ENCODE assay signal across 8 cellular contexts in the genomic region with DNA sequence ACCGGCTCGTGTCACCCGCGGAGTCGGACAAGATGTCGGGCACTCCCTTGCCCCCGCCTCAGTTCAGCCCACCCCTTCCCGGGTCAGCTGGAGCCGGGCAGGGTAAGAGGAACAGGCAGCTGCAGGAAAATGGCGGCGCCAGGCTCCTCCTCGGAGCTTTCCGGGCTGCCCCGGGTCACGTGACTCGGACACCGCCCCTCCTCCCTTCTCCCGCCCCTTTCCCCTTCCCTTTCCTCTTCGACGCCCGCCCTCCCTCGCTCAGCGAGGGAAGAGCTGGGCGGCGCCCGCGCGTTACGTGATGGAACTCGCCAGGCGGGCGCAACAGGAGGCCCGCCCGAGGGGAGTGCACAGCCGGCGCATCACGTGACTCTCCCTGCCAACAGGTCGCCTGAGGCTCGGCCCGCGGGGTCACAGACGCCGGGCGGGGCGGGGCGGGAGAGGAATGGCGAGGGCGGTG. TPM values are rescaled to one million over a fixed set of nuclear protein-coding genes. Genes with fewer than 3 reads are reported as not detected.
DNase-seq lines count a peak whose midpoint lies in the region; TF ChIP-seq lines count a peak whose summit lies in the region.

A gene with protein sequence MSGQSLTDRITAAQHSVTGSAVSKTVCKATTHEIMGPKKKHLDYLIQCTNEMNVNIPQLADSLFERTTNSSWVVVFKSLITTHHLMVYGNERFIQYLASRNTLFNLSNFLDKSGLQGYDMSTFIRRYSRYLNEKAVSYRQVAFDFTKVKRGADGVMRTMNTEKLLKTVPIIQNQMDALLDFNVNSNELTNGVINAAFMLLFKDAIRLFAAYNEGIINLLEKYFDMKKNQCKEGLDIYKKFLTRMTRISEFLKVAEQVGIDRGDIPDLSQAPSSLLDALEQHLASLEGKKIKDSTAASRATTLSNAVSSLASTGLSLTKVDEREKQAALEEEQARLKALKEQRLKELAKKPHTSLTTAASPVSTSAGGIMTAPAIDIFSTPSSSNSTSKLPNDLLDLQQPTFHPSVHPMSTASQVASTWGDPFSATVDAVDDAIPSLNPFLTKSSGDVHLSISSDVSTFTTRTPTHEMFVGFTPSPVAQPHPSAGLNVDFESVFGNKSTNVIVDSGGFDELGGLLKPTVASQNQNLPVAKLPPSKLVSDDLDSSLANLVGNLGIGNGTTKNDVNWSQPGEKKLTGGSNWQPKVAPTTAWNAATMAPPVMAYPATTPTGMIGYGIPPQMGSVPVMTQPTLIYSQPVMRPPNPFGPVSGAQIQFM (minus strand): TSS at position 134 of the 457 bp plus-strand sequence. CDS start 304 bp downstream, outside the sequence.

- peaks cover 50% of the 10 kb centered on the region for H3K79me2 ChIP-seq in MM.1S (ENCODE audit: low read length)
- peaks cover 46% of the 10 kb centered on the region for H3K79me2 ChIP-seq in neural cell (replicated peaks; ENCODE audit: insufficient read depth, low read length)

- H4K20me1 ChIP-seq in MM.1S (ENCODE audit: insufficient read depth, low read length): peaks cover 33% of the 10 kb centered on the region
- peaks cover 13% of the 10 kb centered on the region for H4K20me1 ChIP-seq in neural cell (ENCODE audit: insufficient read depth)

- no peaks in the 10 kb centered on the region for H3K9me2 ChIP-seq in MM.1S (replicated peaks; ENCODE audit: insufficient read depth, low read length)
- no peaks in the 10 kb centered on the region for H3K9me2 ChIP-seq in neural cell (ENCODE audit: insufficient read depth, low read length)

- H3K27me3 ChIP-seq in HAP-1 (ENCODE audit: low read depth): no peaks in the 10 kb centered on the region
- H3K27me3 ChIP-seq in MM.1S (replicated peaks; ENCODE audit: insufficient read depth, low read length): no peaks in the 10 kb centered on the region
- no peaks in the 10 kb centered on the region for H3K27me3 ChIP-seq in neural cell (ENCODE audit: insufficient read depth, low read depth, low read length)
- no peaks in the 10 kb centered on the region for H3K27me3 ChIP-seq in stomach

- TF ChIP-seq CTCF in MM.1S (IDR thresholded peaks at IDR 0.05; ENCODE audit: low read length) (no peak), neural cell (IDR thresholded peaks at IDR 0.05; ENCODE audit: poor library complexity, severe bottlenecking) (no peak), stomach (IDR thresholded peaks at IDR 0.05) (peak in 1 of 7 experiments; percentile 13)

- peak within 1 kb of the TSS; percentile 91 for H3K27ac ChIP-seq in MM.1S (ENCODE audit: low read length)
- peak within 1 kb of the TSS; percentile 81 for H3K27ac ChIP-seq in neural cell (ENCODE audit: low read length)
- H3K27ac ChIP-seq in stomach: peak within 1 kb of the TSS; percentile 96 to 99 (median 98)

- H3K9me3 ChIP-seq in ES-I3 (ENCODE audit: control insufficient read depth, insufficient read depth, low read length) (no peaks in the 10 kb centered on the region), HAP-1 (no peaks in the 10 kb centered on the region), MM.1S (replicated peaks; ENCODE audit: insufficient read depth, low read length) (no peaks in the 10 kb centered on the region), neural cell (ENCODE audit: low read length) (no peaks in the 10 kb centered on the region), stomach (no peaks in the 10 kb centered on the region)

- TF ChIP-seq RAD21 in neural cell (conservative IDR thresholded peaks at IDR 0.05): peak; percentile 8

- WGBS in stomach, 5 donors: 0 to 1% (median 1%) methylated on average over 25 to 47 of the region's 48 CpGs

- H3K4me1 ChIP-seq in ES-I3 (ENCODE audit: insufficient read depth, low read length): peaks cover 18% of the 10 kb centered on the region
- peaks cover 18% of the 10 kb centered on the region for H3K4me1 ChIP-seq in HAP-1
- peaks cover 17% of the 10 kb centered on the region for H3K4me1 ChIP-seq in MM.1S (ENCODE audit: low read length)
- peaks cover 21 to 38% (median 36%) of the 10 kb centered on the region in 4 donors for H3K4me1 ChIP-seq in stomach

- peak; percentile 40 for TF ChIP-seq EP300 in neural cell (conservative IDR thresholded peaks at IDR 0.05; ENCODE audit: poor library complexity, severe bottlenecking)
- peak; percentile 24 for TF ChIP-seq EP300 in stomach (IDR thresholded peaks at IDR 0.05)

- DNase-seq in HAP-1 (ENCODE audit: low spot score in 2 of 2): peak; percentile 95 to 99
- peak; percentile 100 for DNase-seq in MM.1S
- peak; percentile 80 for DNase-seq in SIG-M5 (lab: John Stamatoyannopoulos, UW)
- DNase-seq in activated gamma-delta T cell (lab: John Stamatoyannopoulos, UW): peak; percentile 95
- peak; percentile 98 for DNase-seq in fibroblast of the conjunctiva (ENCODE audit: low read depth)
- DNase-seq in stomach: peak; percentile 97

- H3K4me2 ChIP-seq in MM.1S (ENCODE audit: low read depth, low read length): peak within 1 kb of the TSS; percentile 81
- peak within 1 kb of the TSS; percentile 11 for H3K4me2 ChIP-seq in neural cell (ENCODE audit: low read length)

- H3K36me3 ChIP-seq in ES-I3 (ENCODE audit: insufficient read depth, low read length): no peaks in the 10 kb centered on the region
- H3K36me3 ChIP-seq in HAP-1 (replicated peaks): no peaks in the 10 kb centered on the region
- H3K36me3 ChIP-seq in MM.1S (replicated peaks; ENCODE audit: insufficient read depth, low read length): no peaks in the 10 kb centered on the region
- no peaks in the 10 kb centered on the region for H3K36me3 ChIP-seq in neural cell (ENCODE audit: insufficient read depth, low read length)
- no peaks in the 10 kb centered on the region for H3K36me3 ChIP-seq in stomach

- H2AFZ ChIP-seq in MM.1S (ENCODE audit: low read length) (peak within 1 kb of the TSS; percentile 53), neural cell (ENCODE audit: low read depth, low read length) (peak within 1 kb of the TSS; percentile 67)

- H3K9ac ChIP-seq in ES-I3 (ENCODE audit: low read depth, low read length): peak within 1 kb of the TSS; percentile 95
- H3K9ac ChIP-seq in MM.1S (ENCODE audit: low read length): peak within 1 kb of the TSS; percentile 80
- peak within 1 kb of the TSS; percentile 92 for H3K9ac ChIP-seq in neural cell (ENCODE audit: low read length)

- intact Hi-C loops in stomach (cut with DNase I; ENCODE audit: low total_unique reads): no loop called here

- in situ Hi-C loops in HAP-1 (cut with MboI; ENCODE audit: low sequenced_read_pairs): no loop called here

- H3F3A ChIP-seq in MM.1S (ENCODE audit: insufficient read depth, low read length) (peaks cover 20% of the 10 kb centered on the region), neural cell (ENCODE audit: insufficient read depth, low read length, poor library complexity, severe bottlenecking) (no peaks in the 10 kb centered on the region)

- peak in 1 of 4 donors; percentile 28 for TF ChIP-seq POLR2A in stomach (IDR thresholded peaks at IDR 0.05)

- H3K4me3 ChIP-seq in HAP-1 (peak within 1 kb of the TSS; percentile 73), MM.1S (ENCODE audit: low read length) (peak within 1 kb of the TSS; percentile 97), neural cell (ENCODE audit: low read length) (peak within 1 kb of the TSS; percentile 83), stomach (peak within 1 kb of the TSS; percentile 65 to 97 (median 91))

TF ChIP-seq in neural cell, 6 proteins besides CTCF, POLR2A, EP300 and RAD21:
- TF ChIP-seq TAF1 (IDR thresholded peaks at IDR 0.05; ENCODE audit: low read depth) (no peak), POLR2AphosphoS5 (IDR thresholded peaks at IDR 0.05) (peak; percentile 92), EZH2 (IDR thresholded peaks at IDR 0.05; ENCODE audit: borderline replicate concordance, insufficient read depth, low read length, poor library complexity, severe bottlenecking) (no peak), SMC3 (conservative IDR thresholded peaks at IDR 0.05; ENCODE audit: poor library complexity) (no peak), MXI1 (conservative IDR thresholded peaks at IDR 0.05; ENCODE audit: poor library complexity, severe bottlenecking) (no peak)
- TF ChIP-seq, protein P1, sequence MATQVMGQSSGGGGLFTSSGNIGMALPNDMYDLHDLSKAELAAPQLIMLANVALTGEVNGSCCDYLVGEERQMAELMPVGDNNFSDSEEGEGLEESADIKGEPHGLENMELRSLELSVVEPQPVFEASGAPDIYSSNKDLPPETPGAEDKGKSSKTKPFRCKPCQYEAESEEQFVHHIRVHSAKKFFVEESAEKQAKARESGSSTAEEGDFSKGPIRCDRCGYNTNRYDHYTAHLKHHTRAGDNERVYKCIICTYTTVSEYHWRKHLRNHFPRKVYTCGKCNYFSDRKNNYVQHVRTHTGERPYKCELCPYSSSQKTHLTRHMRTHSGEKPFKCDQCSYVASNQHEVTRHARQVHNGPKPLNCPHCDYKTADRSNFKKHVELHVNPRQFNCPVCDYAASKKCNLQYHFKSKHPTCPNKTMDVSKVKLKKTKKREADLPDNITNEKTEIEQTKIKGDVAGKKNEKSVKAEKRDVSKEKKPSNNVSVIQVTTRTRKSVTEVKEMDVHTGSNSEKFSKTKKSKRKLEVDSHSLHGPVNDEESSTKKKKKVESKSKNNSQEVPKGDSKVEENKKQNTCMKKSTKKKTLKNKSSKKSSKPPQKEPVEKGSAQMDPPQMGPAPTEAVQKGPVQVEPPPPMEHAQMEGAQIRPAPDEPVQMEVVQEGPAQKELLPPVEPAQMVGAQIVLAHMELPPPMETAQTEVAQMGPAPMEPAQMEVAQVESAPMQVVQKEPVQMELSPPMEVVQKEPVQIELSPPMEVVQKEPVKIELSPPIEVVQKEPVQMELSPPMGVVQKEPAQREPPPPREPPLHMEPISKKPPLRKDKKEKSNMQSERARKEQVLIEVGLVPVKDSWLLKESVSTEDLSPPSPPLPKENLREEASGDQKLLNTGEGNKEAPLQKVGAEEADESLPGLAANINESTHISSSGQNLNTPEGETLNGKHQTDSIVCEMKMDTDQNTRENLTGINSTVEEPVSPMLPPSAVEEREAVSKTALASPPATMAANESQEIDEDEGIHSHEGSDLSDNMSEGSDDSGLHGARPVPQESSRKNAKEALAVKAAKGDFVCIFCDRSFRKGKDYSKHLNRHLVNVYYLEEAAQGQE (IDR thresholded peaks at IDR 0.05; ENCODE audit: borderline replicate concordance): peak; percentile 63

RNA-seq across cellular contexts. Expression of the gene that starts here (rescaled TPM):
- polyA plus RNA-seq in neural cell (161 and 163 TPM in 2 replicates), stomach (10 to 100 TPM; 35.1 to 57.0 (median 52.8) TPM)
- 548 and 578 TPM in 2 replicates for polyA minus RNA-seq in neural cell
- 100 to 1,000 TPM; 148 to 687 (median 267) TPM for total RNA-seq in stomach

Comparison
In these comparisons a context has a peak if more than half of its experiments do, and no peak if none do; other contexts are left out.
1. Peak in every context shown above with its lines: DNase-seq, H3K4me3 ChIP-seq and H3K27ac ChIP-seq.